In the genomic region with DNA sequence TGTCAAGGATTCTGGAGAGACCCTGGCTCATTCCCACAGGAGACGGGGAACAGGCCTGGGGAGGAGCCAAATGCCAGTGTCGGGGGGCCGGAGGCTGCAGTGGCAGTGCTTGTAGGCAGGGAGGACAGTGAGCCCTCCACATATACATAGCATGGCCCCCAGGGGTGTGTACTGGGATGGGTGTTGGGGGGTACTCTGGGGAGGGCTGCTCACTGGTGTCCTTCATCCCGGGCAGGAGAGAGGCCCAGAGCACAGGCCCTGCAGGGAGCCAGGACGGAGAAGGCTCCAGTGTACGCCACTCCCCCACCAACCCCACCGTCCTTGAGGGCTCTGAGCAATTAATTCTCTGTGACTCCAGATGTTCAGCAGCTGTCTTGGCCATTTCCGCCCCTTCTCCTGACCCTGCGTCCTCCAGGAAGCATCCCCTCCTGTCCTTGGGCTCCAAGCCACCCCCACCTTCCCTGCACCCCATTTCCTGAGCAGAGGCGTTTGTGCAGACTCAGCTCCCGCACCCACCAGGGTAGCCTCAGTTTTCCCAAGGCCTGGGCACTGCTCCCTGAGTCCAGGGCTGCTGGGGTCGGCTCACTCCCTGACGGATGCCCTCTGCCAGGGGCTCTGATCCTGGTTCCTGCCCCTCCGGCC, we compare ENCODE assay signal across 1 cellular context.
TF ChIP-seq lines count a peak whose summit lies in the region.

No MANE protein-coding gene starts in this region.

TF ChIP-seq in GM23338, 12 proteins besides CTCF, POLR2A, EP300 and RAD21:
- TF ChIP-seq, protein P1, sequence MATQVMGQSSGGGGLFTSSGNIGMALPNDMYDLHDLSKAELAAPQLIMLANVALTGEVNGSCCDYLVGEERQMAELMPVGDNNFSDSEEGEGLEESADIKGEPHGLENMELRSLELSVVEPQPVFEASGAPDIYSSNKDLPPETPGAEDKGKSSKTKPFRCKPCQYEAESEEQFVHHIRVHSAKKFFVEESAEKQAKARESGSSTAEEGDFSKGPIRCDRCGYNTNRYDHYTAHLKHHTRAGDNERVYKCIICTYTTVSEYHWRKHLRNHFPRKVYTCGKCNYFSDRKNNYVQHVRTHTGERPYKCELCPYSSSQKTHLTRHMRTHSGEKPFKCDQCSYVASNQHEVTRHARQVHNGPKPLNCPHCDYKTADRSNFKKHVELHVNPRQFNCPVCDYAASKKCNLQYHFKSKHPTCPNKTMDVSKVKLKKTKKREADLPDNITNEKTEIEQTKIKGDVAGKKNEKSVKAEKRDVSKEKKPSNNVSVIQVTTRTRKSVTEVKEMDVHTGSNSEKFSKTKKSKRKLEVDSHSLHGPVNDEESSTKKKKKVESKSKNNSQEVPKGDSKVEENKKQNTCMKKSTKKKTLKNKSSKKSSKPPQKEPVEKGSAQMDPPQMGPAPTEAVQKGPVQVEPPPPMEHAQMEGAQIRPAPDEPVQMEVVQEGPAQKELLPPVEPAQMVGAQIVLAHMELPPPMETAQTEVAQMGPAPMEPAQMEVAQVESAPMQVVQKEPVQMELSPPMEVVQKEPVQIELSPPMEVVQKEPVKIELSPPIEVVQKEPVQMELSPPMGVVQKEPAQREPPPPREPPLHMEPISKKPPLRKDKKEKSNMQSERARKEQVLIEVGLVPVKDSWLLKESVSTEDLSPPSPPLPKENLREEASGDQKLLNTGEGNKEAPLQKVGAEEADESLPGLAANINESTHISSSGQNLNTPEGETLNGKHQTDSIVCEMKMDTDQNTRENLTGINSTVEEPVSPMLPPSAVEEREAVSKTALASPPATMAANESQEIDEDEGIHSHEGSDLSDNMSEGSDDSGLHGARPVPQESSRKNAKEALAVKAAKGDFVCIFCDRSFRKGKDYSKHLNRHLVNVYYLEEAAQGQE (IDR thresholded peaks at IDR 0.05; ENCODE audit: unreplicated experiment): no peak
- TF ChIP-seq ZNF331 (CRISPR knock-in tag; IDR thresholded peaks at IDR 0.05; ENCODE audit: low read depth) (no peak), STAT1 (IDR thresholded peaks at IDR 0.05; ENCODE audit: unreplicated experiment) (no peak)
TF ChIP-seq in GM23338: peak in this region for 0.
